12 cellular contexts compared by ENCODE assay signal in genomic region chr16:31568577-31569359, GRCh38. TPM values are rescaled to one million over a fixed set of nuclear protein-coding genes. Genes with fewer than 3 reads are reported as not detected.
DNase-seq lines count a peak whose midpoint lies in the region; ATAC-seq lines count a peak whose summit lies in the region.
"Had no signal": no experiment of that assay in that cellular context is flagged by ENCODE, and none has a peak within 500 bp of the region (broad histone marks: within the 10 kb centered on the region; RNA-seq: fewer than 3 reads in every experiment).

No MANE protein-coding gene starts in this region.

- H3K27me3 Mint-ChIP-seq in immature natural killer cell (ENCODE audit: low read depth in 3 of 3), result peaks cover 6 to 42% (median 17%) of the 10 kb centered on the region in 3 donors

- peaks cover 0 to 5% (median 2%) of the 10 kb centered on the region in 6 donors for H3K9me3 Mint-ChIP-seq in immature natural killer cell

- H3K4me1 Mint-ChIP-seq in immature natural killer cell, result peaks cover 6 to 8% of the 10 kb centered on the region in 2 donors

- DNase-seq in NCI-H1092 treated with DMSO at 0.1 percent for 48 hours (lab: John Stamatoyannopoulos, UW) (peak; percentile 10), NCI-H1092 (lab: John Stamatoyannopoulos, UW) (no peak), amniotic epithelial cell (ENCODE audit: low read depth) (peak; percentile 0), immature natural killer cell (peak in 1 of 3 donors; percentile 3), NOMO-1 (lab: John Stamatoyannopoulos, UW; ENCODE audit: unreplicated experiment in 2 of 2) (no peak)
- peak; percentile 25 for DNase-seq in stimulated activated CD8-positive, alpha-beta memory T cell treated with anti-CD3 and anti-CD28 coated beads, Interleukin-4, amount 100 ng/mL, for 48 hours
- DNase-seq: effector memory CD8-positive, alpha-beta T cell; NCI-H1694 treated with DMSO at 0.1 percent for 48 hours had no signal

- H3K4me3 Mint-ChIP-seq in immature natural killer cell, result peak overlapping the region in 4 of 5 donors; percentile 26 to 69 (median 42)

- ATAC-seq in GM18909 (IDR thresholded peaks at IDR 0.05; ENCODE audit: poor library complexity, unreplicated experiment) (no peak), GM18858 (IDR thresholded peaks at IDR 0.05; ENCODE audit: unreplicated experiment) (no peak)
- ATAC-seq: A549; effector memory CD8-positive, alpha-beta T cell had no signal

- H3K36me3 Mint-ChIP-seq in immature natural killer cell, result peaks cover 0 to 4% (median 0%) of the 10 kb centered on the region in 3 donors

- no peak overlapping the region for H3K27ac Mint-ChIP-seq in immature natural killer cell
- H3K27ac Mint-ChIP-seq: effector memory CD8-positive, alpha-beta T cell had no signal

RNA-seq across cellular contexts. Expression of gene AHSP, which starts 41.1 kb away (rescaled TPM):
- polyA plus RNA-seq in immature natural killer cell, result 1 to 10 TPM in 1 of 3 donors, not detected in 2; 1.8 TPM
- polyA plus RNA-seq: A549, urinary bladder had no signal

Comparison
In these comparisons a context has a peak if more than half of its experiments do, and no peak if none do; other contexts are left out.
1. DNase-seq: peak in NCI-H1092 treated with DMSO at 0.1 percent for 48 hours (single experiment), amniotic epithelial cell (single experiment) and stimulated activated CD8-positive, alpha-beta memory T cell treated with anti-CD3 and anti-CD28 coated beads, Interleukin-4, amount 100 ng/mL, for 48 hours (single experiment); none in NCI-H1092 (single experiment) and NOMO-1 (0 of 2).